17 cellular contexts compared by ENCODE assay signal in the genomic region with DNA sequence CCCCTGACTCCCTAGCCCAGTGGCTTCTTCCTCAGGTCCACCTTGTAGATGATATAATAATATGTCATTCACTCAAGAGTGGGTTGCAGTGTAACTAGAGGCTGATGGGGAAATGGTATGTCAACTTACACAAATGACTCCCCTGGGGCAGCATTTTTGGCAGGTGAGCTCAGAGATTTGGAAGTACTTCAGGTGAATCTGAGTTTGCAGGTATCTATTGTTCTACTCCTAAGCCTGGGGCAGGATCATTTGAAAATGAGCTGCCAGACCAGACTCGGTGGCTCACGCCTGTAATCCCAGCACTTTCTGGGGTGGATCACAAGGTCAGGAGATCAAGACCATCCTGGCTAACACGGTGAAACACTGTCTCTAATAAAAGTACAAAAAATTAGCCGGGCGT. TPM values are rescaled to one million over a fixed set of nuclear protein-coding genes. Genes with fewer than 3 reads are reported as not detected.
DNase-seq lines count a peak whose midpoint lies in the region; ATAC-seq and TF ChIP-seq lines count a peak whose summit lies in the region.
"Had no signal": no experiment of that assay in that cellular context is flagged by ENCODE, and none has a peak within 500 bp of the region (broad histone marks: within the 10 kb centered on the region; RNA-seq: fewer than 3 reads in every experiment).

No MANE protein-coding gene starts in this region.

- no peak for TF ChIP-seq CTCF in endodermal cell (conservative IDR thresholded peaks at IDR 0.05)

- no peak overlapping the region for H3K27ac Mint-ChIP-seq in endodermal cell
- H3K27ac Mint-ChIP-seq in activated naive CD8-positive, alpha-beta T cell treated with anti-CD3 and anti-CD28 coated beads, Interleukin-2, amount 50 U/mL, for 24 hours: no peak overlapping the region

- peaks cover 9% of the 10 kb centered on the region for H3K27me3 ChIP-seq in endodermal cell (ENCODE audit: control insufficient read depth, insufficient read depth, low read length, poor library complexity, severe bottlenecking)

- no peaks in the 10 kb centered on the region for H3K36me3 Mint-ChIP-seq in endodermal cell (ENCODE audit: low read depth)
- no peaks in the 10 kb centered on the region for H3K36me3 Mint-ChIP-seq in activated naive CD8-positive, alpha-beta T cell treated with anti-CD3 and anti-CD28 coated beads, Interleukin-2, amount 50 U/mL, for 24 hours (ENCODE audit: low read depth)

- no peak overlapping the region for H3K27ac ChIP-seq in endodermal cell (ENCODE audit: low read depth, low read length)
- H3K27ac ChIP-seq: 22Rv1, C4-2B had no signal

- no peaks in the 10 kb centered on the region for H3K4me1 Mint-ChIP-seq in endodermal cell
- H3K4me1 Mint-ChIP-seq in activated naive CD8-positive, alpha-beta T cell treated with anti-CD3 and anti-CD28 coated beads, Interleukin-2, amount 50 U/mL, for 24 hours: no peaks in the 10 kb centered on the region

- H3K4me3 Mint-ChIP-seq in endodermal cell: no peak overlapping the region
- no peak overlapping the region for H3K4me3 Mint-ChIP-seq in activated naive CD8-positive, alpha-beta T cell treated with anti-CD3 and anti-CD28 coated beads, Interleukin-2, amount 50 U/mL, for 24 hours

- no peaks in the 10 kb centered on the region for H3K4me1 ChIP-seq in endodermal cell (ENCODE audit: control insufficient read depth, insufficient read depth, low read length)

- peaks cover 7% of the 10 kb centered on the region for H3K27me3 Mint-ChIP-seq in endodermal cell (ENCODE audit: insufficient read depth)
- peaks cover 9% of the 10 kb centered on the region for H3K27me3 Mint-ChIP-seq in activated naive CD8-positive, alpha-beta T cell treated with anti-CD3 and anti-CD28 coated beads, Interleukin-2, amount 50 U/mL, for 24 hours

- H3K36me3 ChIP-seq in endodermal cell (ENCODE audit: control insufficient read depth, insufficient read depth, low read length): no peaks in the 10 kb centered on the region

- no peaks in the 10 kb centered on the region for H3K9me3 Mint-ChIP-seq in endodermal cell
- no peaks in the 10 kb centered on the region for H3K9me3 Mint-ChIP-seq in activated naive CD8-positive, alpha-beta T cell treated with anti-CD3 and anti-CD28 coated beads, Interleukin-2, amount 50 U/mL, for 24 hours

- peak; percentile 15 for DNase-seq in NCI-H146 (lab: John Stamatoyannopoulos, UW)
- DNase-seq in NCI-H146 treated with DMSO at 0.1 percent for 48 hours (lab: John Stamatoyannopoulos, UW; ENCODE audit: unreplicated experiment): no peak
- peak; percentile 79 for DNase-seq in NCI-H69 (lab: John Stamatoyannopoulos, UW)
- peak; percentile 53 for DNase-seq in endodermal cell
- peak; percentile 68 for DNase-seq in kidney tubule cell (ENCODE audit: low spot score)
- DNase-seq in activated naive CD8-positive, alpha-beta T cell treated with anti-CD3 and anti-CD28 coated beads, Interleukin-2, amount 50 U/mL, for 24 hours: no peak
- DNase-seq in activated CD4-positive, alpha-beta T cell treated with anti-CD3 and anti-CD28 coated beads, Interleukin-2, amount 50 U/mL, for 4 hours: no peak
- DNase-seq: AML-193, DMS79, NCI-H1105 treated with DMSO at 0.1 percent for 48 hours, NCI-H187 had no signal

- no peak overlapping the region for H3K9ac ChIP-seq in endodermal cell (ENCODE audit: extremely low read depth, low read length, poor library complexity, severe bottlenecking)

- H3K4me3 ChIP-seq in endodermal cell (ENCODE audit: low read length): no peak overlapping the region
- H3K4me3 ChIP-seq: K562 had no signal

- WGBS in endodermal cell (ENCODE audit: insufficient coverage in 1 of 2, insufficient read length in 1 of 2), 2 experiments: 88 to 91% methylated on average over 3 to 5 of the region's 5 CpGs

- ATAC-seq in activated naive CD8-positive, alpha-beta T cell treated with anti-CD3 and anti-CD28 coated beads, Interleukin-2, amount 50 U/mL, for 24 hours: no peak
- ATAC-seq in GM21447 (IDR thresholded peaks at IDR 0.05; ENCODE audit: unreplicated experiment): no peak
- ATAC-seq: K562 had no signal

- H3K9me3 ChIP-seq in endodermal cell (ENCODE audit: control insufficient read depth, low read length): no peaks in the 10 kb centered on the region

RNA-seq across cellular contexts. Expression of gene CNMD, which starts 11.6 kb away (rescaled TPM):
- 1 to 10 TPM; 1.2 to 3.3 TPM for total RNA-seq in endodermal cell
- 6.7 TPM for polyA plus RNA-seq in endodermal cell (2013, experiment 1 of 2)
- polyA plus RNA-seq in endodermal cell (2013, experiment 2 of 2): 4.9 TPM
- total RNA-seq: K562, NCI-H460, SK-MEL-5 had no signal
- polyA plus RNA-seq: K562 had no signal

Comparison
In these comparisons a context has a peak if more than half of its experiments do, and no peak if none do; other contexts are left out.
1. DNase-seq: peak in NCI-H146 (single experiment), NCI-H69 (single experiment), endodermal cell (single experiment) and kidney tubule cell (single experiment); none in NCI-H146 treated with DMSO at 0.1 percent for 48 hours (single experiment), activated naive CD8-positive, alpha-beta T cell treated with anti-CD3 and anti-CD28 coated beads, Interleukin-2, amount 50 U/mL, for 24 hours (single experiment) and activated CD4-positive, alpha-beta T cell treated with anti-CD3 and anti-CD28 coated beads, Interleukin-2, amount 50 U/mL, for 4 hours (0 of 2).